1 cellular context compared by ENCODE assay signal in the genomic region with DNA sequence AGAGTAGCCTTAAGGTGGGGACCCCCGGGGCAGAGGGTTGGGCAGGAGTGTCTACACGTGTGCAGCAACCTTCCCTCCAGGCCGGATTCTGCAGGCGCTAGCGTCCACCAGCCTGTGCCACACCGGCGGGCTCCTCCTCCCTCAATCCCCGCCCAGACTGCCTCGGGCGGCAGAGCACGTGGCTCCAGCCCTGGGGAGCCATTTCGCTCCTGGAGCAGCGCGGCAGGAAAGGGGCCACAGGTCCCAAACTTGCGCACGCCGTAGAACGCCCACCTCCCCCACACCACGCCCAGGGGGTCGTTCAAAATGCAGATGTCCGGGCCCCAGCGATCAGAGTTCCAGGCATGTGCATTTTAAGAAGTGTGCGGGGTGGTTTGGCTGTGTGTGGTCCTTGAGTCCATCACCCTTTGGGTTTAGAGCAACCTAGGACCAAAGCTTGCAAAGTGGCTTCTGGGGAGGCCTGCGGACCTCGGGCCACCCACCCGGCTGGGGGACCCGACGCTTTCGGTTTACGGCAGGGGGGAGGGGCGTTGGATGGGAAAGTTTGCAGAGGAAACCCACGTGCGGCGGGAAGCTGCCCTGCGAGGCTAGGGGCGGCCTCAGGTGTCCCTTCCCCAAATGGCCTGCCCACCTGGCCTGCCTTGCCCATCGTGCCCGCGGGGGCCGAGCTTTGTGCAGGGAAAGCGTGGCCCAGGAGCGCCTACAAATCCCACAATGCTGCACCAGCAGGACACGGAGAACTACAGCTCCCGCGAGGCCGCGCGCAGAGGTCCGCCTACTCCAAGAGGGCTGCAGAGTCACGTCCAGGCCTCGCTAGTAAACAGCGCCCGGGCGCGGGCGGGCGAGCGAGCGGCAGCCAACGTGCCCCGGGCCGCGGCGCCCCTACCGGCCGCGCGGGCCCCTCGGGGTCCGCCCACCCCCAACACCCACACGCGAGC.
A peak's percentile ranks its signal among the peaks of the same experiment; 100 is the strongest.
TF ChIP-seq lines count a peak whose summit lies in the region.

No MANE protein-coding gene starts in this region.

TF ChIP-seq in GM12878, 131 proteins besides CTCF, POLR2A, EP300 and RAD21 (continued from another document and continues in another):
- TF ChIP-seq, protein P1, sequence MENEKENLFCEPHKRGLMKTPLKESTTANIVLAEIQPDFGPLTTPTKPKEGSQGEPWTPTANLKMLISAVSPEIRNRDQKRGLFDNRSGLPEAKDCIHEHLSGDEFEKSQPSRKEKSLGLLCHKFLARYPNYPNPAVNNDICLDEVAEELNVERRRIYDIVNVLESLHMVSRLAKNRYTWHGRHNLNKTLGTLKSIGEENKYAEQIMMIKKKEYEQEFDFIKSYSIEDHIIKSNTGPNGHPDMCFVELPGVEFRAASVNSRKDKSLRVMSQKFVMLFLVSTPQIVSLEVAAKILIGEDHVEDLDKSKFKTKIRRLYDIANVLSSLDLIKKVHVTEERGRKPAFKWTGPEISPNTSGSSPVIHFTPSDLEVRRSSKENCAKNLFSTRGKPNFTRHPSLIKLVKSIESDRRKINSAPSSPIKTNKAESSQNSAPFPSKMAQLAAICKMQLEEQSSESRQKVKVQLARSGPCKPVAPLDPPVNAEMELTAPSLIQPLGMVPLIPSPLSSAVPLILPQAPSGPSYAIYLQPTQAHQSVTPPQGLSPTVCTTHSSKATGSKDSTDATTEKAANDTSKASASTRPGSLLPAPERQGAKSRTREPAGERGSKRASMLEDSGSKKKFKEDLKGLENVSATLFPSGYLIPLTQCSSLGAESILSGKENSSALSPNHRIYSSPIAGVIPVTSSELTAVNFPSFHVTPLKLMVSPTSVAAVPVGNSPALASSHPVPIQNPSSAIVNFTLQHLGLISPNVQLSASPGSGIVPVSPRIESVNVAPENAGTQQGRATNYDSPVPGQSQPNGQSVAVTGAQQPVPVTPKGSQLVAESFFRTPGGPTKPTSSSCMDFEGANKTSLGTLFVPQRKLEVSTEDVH (IDR thresholded peaks at IDR 0.05; ENCODE audit: low read depth, partially characterized antibody), result no peak
- TF ChIP-seq, protein P2, sequence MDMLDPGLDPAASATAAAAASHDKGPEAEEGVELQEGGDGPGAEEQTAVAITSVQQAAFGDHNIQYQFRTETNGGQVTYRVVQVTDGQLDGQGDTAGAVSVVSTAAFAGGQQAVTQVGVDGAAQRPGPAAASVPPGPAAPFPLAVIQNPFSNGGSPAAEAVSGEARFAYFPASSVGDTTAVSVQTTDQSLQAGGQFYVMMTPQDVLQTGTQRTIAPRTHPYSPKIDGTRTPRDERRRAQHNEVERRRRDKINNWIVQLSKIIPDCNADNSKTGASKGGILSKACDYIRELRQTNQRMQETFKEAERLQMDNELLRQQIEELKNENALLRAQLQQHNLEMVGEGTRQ (IDR thresholded peaks at IDR 0.05; ENCODE audit: borderline replicate concordance, low read depth, low read length), result peak; percentile 42
- TF ChIP-seq FOS (IDR thresholded peaks at IDR 0.05; ENCODE audit: borderline replicate concordance, extremely low read depth, insufficient read length) (no peak), JUNB (IDR thresholded peaks at IDR 0.05) (no peak), ZZZ3 (IDR thresholded peaks at IDR 0.05; ENCODE audit: control insufficient read depth, insufficient read length, low read depth) (no peak), HDAC2 (IDR thresholded peaks at IDR 0.05) (no peak; the same call in 1 of the 2 replicates), ZNF622 (IDR thresholded peaks at IDR 0.05) (no peak), WRNIP1 (IDR thresholded peaks at IDR 0.05; ENCODE audit: borderline replicate concordance, low read depth, low read length) (no peak), SMAD5 (IDR thresholded peaks at IDR 0.05; ENCODE audit: low read depth) (0 out of 2 replicates have a peak, but pooled peaks have one; percentile 27), RFX5 (IDR thresholded peaks at IDR 0.05; ENCODE audit: low read depth, low read length) (no peak), NR2F1 (conservative IDR thresholded peaks at IDR 0.05) (no peak; the same call in 1 of the 2 replicates), IKZF1 (conservative IDR thresholded peaks at IDR 0.05) (peak; percentile 94), YY1 (IDR thresholded peaks at IDR 0.05; ENCODE audit: low read depth, low read length) (peak; percentile 90), ESRRA (IDR thresholded peaks at IDR 0.05; ENCODE audit: low read length) (no peak; the same call in 1 of the 2 replicates), NRF1 (conservative IDR thresholded peaks at IDR 0.05; ENCODE audit: low read depth, low read length) (0 out of 2 replicates have a peak, but pooled peaks have one; percentile 15), BCL11A (IDR thresholded peaks at IDR 0.05; ENCODE audit: low read depth, low read length) (no peak), KAT2A (conservative IDR thresholded peaks at IDR 0.05; ENCODE audit: control insufficient read depth, low read depth, low read length) (no peak), NFIC (IDR thresholded peaks at IDR 0.05; ENCODE audit: low read depth, low read length) (no peak), ZSCAN29 (IDR thresholded peaks at IDR 0.05) (no peak), CREB1 (IDR thresholded peaks at IDR 0.05; ENCODE audit: low read depth) (peak; percentile 78), KLF5 (IDR thresholded peaks at IDR 0.05; ENCODE audit: partially characterized antibody) (peak; percentile 42), CBX3 (IDR thresholded peaks at IDR 0.05; ENCODE audit: borderline replicate concordance, low read depth) (no peak), CHD1 (IDR thresholded peaks at IDR 0.05; ENCODE audit: low read depth, low read length) (no peak), TCF3 (IDR thresholded peaks at IDR 0.05; ENCODE audit: borderline replicate concordance, insufficient read depth, low read depth, low read length) (0 out of 2 replicates have a peak, but pooled peaks have one; percentile 11), RCOR1 (conservative IDR thresholded peaks at IDR 0.05; ENCODE audit: low read depth, low read length) (no peak), NR2C2 (IDR thresholded peaks at IDR 0.05; ENCODE audit: borderline replicate concordance, control insufficient read depth, insufficient read length, low read depth) (no peak), ZNF24 (IDR thresholded peaks at IDR 0.05) (no peak), GATAD2B (conservative IDR thresholded peaks at IDR 0.05; ENCODE audit: low read depth) (peak; percentile 38), NFXL1 (IDR thresholded peaks at IDR 0.05; ENCODE audit: borderline replicate concordance) (no peak)
- TF ChIP-seq, protein P3, sequence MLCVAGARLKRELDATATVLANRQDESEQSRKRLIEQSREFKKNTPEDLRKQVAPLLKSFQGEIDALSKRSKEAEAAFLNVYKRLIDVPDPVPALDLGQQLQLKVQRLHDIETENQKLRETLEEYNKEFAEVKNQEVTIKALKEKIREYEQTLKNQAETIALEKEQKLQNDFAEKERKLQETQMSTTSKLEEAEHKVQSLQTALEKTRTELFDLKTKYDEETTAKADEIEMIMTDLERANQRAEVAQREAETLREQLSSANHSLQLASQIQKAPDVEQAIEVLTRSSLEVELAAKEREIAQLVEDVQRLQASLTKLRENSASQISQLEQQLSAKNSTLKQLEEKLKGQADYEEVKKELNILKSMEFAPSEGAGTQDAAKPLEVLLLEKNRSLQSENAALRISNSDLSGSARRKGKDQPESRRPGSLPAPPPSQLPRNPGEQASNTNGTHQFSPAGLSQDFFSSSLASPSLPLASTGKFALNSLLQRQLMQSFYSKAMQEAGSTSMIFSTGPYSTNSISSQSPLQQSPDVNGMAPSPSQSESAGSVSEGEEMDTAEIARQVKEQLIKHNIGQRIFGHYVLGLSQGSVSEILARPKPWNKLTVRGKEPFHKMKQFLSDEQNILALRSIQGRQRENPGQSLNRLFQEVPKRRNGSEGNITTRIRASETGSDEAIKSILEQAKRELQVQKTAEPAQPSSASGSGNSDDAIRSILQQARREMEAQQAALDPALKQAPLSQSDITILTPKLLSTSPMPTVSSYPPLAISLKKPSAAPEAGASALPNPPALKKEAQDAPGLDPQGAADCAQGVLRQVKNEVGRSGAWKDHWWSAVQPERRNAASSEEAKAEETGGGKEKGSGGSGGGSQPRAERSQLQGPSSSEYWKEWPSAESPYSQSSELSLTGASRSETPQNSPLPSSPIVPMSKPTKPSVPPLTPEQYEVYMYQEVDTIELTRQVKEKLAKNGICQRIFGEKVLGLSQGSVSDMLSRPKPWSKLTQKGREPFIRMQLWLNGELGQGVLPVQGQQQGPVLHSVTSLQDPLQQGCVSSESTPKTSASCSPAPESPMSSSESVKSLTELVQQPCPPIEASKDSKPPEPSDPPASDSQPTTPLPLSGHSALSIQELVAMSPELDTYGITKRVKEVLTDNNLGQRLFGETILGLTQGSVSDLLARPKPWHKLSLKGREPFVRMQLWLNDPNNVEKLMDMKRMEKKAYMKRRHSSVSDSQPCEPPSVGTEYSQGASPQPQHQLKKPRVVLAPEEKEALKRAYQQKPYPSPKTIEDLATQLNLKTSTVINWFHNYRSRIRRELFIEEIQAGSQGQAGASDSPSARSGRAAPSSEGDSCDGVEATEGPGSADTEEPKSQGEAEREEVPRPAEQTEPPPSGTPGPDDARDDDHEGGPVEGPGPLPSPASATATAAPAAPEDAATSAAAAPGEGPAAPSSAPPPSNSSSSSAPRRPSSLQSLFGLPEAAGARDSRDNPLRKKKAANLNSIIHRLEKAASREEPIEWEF (IDR thresholded peaks at IDR 0.05; ENCODE audit: insufficient replicate concordance, low read depth, low read length), result no peak
- TF ChIP-seq, protein P4, sequence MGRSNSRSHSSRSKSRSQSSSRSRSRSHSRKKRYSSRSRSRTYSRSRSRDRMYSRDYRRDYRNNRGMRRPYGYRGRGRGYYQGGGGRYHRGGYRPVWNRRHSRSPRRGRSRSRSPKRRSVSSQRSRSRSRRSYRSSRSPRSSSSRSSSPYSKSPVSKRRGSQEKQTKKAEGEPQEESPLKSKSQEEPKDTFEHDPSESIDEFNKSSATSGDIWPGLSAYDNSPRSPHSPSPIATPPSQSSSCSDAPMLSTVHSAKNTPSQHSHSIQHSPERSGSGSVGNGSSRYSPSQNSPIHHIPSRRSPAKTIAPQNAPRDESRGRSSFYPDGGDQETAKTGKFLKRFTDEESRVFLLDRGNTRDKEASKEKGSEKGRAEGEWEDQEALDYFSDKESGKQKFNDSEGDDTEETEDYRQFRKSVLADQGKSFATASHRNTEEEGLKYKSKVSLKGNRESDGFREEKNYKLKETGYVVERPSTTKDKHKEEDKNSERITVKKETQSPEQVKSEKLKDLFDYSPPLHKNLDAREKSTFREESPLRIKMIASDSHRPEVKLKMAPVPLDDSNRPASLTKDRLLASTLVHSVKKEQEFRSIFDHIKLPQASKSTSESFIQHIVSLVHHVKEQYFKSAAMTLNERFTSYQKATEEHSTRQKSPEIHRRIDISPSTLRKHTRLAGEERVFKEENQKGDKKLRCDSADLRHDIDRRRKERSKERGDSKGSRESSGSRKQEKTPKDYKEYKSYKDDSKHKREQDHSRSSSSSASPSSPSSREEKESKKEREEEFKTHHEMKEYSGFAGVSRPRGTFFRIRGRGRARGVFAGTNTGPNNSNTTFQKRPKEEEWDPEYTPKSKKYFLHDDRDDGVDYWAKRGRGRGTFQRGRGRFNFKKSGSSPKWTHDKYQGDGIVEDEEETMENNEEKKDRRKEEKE (IDR thresholded peaks at IDR 0.05), result no peak
- TF ChIP-seq, protein P5, sequence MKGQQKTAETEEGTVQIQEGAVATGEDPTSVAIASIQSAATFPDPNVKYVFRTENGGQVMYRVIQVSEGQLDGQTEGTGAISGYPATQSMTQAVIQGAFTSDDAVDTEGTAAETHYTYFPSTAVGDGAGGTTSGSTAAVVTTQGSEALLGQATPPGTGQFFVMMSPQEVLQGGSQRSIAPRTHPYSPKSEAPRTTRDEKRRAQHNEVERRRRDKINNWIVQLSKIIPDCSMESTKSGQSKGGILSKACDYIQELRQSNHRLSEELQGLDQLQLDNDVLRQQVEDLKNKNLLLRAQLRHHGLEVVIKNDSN (IDR thresholded peaks at IDR 0.05; ENCODE audit: borderline replicate concordance, extremely low read length, insufficient read depth, low read depth, low read length), result peak; percentile 82
- TF ChIP-seq, protein P6, sequence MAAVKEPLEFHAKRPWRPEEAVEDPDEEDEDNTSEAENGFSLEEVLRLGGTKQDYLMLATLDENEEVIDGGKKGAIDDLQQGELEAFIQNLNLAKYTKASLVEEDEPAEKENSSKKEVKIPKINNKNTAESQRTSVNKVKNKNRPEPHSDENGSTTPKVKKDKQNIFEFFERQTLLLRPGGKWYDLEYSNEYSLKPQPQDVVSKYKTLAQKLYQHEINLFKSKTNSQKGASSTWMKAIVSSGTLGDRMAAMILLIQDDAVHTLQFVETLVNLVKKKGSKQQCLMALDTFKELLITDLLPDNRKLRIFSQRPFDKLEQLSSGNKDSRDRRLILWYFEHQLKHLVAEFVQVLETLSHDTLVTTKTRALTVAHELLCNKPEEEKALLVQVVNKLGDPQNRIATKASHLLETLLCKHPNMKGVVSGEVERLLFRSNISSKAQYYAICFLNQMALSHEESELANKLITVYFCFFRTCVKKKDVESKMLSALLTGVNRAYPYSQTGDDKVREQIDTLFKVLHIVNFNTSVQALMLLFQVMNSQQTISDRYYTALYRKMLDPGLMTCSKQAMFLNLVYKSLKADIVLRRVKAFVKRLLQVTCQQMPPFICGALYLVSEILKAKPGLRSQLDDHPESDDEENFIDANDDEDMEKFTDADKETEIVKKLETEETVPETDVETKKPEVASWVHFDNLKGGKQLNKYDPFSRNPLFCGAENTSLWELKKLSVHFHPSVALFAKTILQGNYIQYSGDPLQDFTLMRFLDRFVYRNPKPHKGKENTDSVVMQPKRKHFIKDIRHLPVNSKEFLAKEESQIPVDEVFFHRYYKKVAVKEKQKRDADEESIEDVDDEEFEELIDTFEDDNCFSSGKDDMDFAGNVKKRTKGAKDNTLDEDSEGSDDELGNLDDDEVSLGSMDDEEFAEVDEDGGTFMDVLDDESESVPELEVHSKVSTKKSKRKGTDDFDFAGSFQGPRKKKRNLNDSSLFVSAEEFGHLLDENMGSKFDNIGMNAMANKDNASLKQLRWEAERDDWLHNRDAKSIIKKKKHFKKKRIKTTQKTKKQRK (IDR thresholded peaks at IDR 0.05; ENCODE audit: low read depth, low read length), result no peak
- TF ChIP-seq, protein P7, sequence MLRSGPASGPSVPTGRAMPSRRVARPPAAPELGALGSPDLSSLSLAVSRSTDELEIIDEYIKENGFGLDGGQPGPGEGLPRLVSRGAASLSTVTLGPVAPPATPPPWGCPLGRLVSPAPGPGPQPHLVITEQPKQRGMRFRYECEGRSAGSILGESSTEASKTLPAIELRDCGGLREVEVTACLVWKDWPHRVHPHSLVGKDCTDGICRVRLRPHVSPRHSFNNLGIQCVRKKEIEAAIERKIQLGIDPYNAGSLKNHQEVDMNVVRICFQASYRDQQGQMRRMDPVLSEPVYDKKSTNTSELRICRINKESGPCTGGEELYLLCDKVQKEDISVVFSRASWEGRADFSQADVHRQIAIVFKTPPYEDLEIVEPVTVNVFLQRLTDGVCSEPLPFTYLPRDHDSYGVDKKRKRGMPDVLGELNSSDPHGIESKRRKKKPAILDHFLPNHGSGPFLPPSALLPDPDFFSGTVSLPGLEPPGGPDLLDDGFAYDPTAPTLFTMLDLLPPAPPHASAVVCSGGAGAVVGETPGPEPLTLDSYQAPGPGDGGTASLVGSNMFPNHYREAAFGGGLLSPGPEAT (IDR thresholded peaks at IDR 0.05; ENCODE audit: low read depth), result peak; percentile 20; the same call in 1 of the 2 replicates
